16 cellular contexts compared by ENCODE assay signal in genomic region chr17:81043319-81043724, GRCh38. TPM values are rescaled to one million over a fixed set of nuclear protein-coding genes. Genes with fewer than 3 reads are reported as not detected.
A peak's percentile ranks its signal among the peaks of the same experiment; 100 is the strongest.
DNase-seq lines count a peak whose midpoint lies in the region; ATAC-seq and TF ChIP-seq lines count a peak whose summit lies in the region.
"Had no signal": no experiment of that assay in that cellular context is flagged by ENCODE, and none has a peak within 500 bp of the region (broad histone marks: within the 10 kb centered on the region; RNA-seq: fewer than 3 reads in every experiment).

No MANE protein-coding gene starts in this region.

- no peak for DNase-seq in heart left ventricle
- no peak for DNase-seq in Right ventricle myocardium superior
- DNase-seq in foreskin keratinocyte, result no peak
- DNase-seq in osteocyte (ENCODE audit: extremely low spot score, unreplicated experiment), result no peak
- no peak for DNase-seq in vagina (ENCODE audit: extremely low spot score in 2 of 2)
- DNase-seq in LoVo (ENCODE audit: low spot score), result no peak
- no peak for DNase-seq in activated T-cell treated with anti-CD3 and anti-CD28 coated beads, Interleukin-2, amount 50 U/mL, for 1 hour
- DNase-seq: activated CD8-positive, alpha-beta T cell treated with anti-CD3 and anti-CD28 coated beads for 36 hours; activated effector memory CD4-positive, alpha-beta T cell treated with Interleukin-2 at 50 U/mL for 16 hours; CD4-positive, alpha-beta memory T cell; effector memory CD4-positive, alpha-beta T cell; head of caudate nucleus; Kasumi-1; NCI-H748 treated with DMSO at 0.1 percent for 48 hours; SJCRH30 had no signal

- H3K4me3 ChIP-seq in heart left ventricle (no peak overlapping the region), vagina (peak overlapping the region in 1 of 2 donors; percentile 15)
- H3K4me3 ChIP-seq: SJCRH30 had no signal

- TF ChIP-seq CTCF in heart left ventricle (IDR thresholded peaks at IDR 0.05), result no peak
- no peak for TF ChIP-seq CTCF in foreskin keratinocyte (conservative IDR thresholded peaks at IDR 0.05)
- no peak for TF ChIP-seq CTCF in osteocyte (IDR thresholded peaks at IDR 0.05)
- TF ChIP-seq CTCF in vagina (IDR thresholded peaks at IDR 0.05), result no peak

- ATAC-seq in heart left ventricle (peak in 1 of 4 donors; percentile 2), Right ventricle myocardium superior (ENCODE audit: poor library complexity) (no peak), foreskin keratinocyte (no peak)
- no peak for ATAC-seq in activated T-helper 17 cell treated with anti-CD3 and anti-CD28 coated beads, Interleukin-2, amount 50 U/mL, for 72 hours (replicated peaks)
- ATAC-seq: activated CD8-positive, alpha-beta T cell treated with anti-CD3 and anti-CD28 coated beads for 36 hours had no signal

- H3K27me3 ChIP-seq in heart left ventricle (no peaks in the 10 kb centered on the region), foreskin keratinocyte (no peaks in the 10 kb centered on the region), vagina (no peaks in the 10 kb centered on the region)
- H3K27me3 ChIP-seq: SJCRH30 had no signal

- H3K4me1 Mint-ChIP-seq in osteocyte (ENCODE audit: unreplicated experiment), result peaks cover 57% of the 10 kb centered on the region
- H3K4me1 Mint-ChIP-seq in activated T-helper 17 cell treated with anti-CD3 and anti-CD28 coated beads, Interleukin-2, amount 50 U/mL, for 72 hours, result no peaks in the 10 kb centered on the region

- no peaks in the 10 kb centered on the region for H3K27me3 Mint-ChIP-seq in osteocyte (ENCODE audit: unreplicated experiment)
- H3K27me3 Mint-ChIP-seq in activated T-helper 17 cell treated with anti-CD3 and anti-CD28 coated beads, Interleukin-2, amount 50 U/mL, for 72 hours, result no peaks in the 10 kb centered on the region
- H3K27me3 Mint-ChIP-seq: activated CD8-positive, alpha-beta T cell treated with anti-CD3 and anti-CD28 coated beads for 36 hours; CD4-positive, alpha-beta memory T cell had no signal

- no peaks in the 10 kb centered on the region for H3K36me3 ChIP-seq in heart left ventricle
- H3K36me3 ChIP-seq in vagina, result no peaks in the 10 kb centered on the region
- H3K36me3 ChIP-seq: SJCRH30 had no signal

- peaks cover 14 to 85% (median 55%) of the 10 kb centered on the region in 12 donors for H3K4me1 ChIP-seq in heart left ventricle
- H3K4me1 ChIP-seq in foreskin keratinocyte, result peaks cover 33% of the 10 kb centered on the region
- peaks cover 82% of the 10 kb centered on the region for H3K4me1 ChIP-seq in vagina

- no peaks in the 10 kb centered on the region for H3K9me3 Mint-ChIP-seq in osteocyte (ENCODE audit: unreplicated experiment)
- no peaks in the 10 kb centered on the region for H3K9me3 Mint-ChIP-seq in activated T-helper 17 cell treated with anti-CD3 and anti-CD28 coated beads, Interleukin-2, amount 50 U/mL, for 72 hours
- H3K9me3 Mint-ChIP-seq: activated CD8-positive, alpha-beta T cell treated with anti-CD3 and anti-CD28 coated beads for 36 hours; CD4-positive, alpha-beta memory T cell had no signal

- H3K4me3 Mint-ChIP-seq in osteocyte (ENCODE audit: unreplicated experiment), result peak overlapping the region; percentile 61
- H3K4me3 Mint-ChIP-seq in activated T-helper 17 cell treated with anti-CD3 and anti-CD28 coated beads, Interleukin-2, amount 50 U/mL, for 72 hours, result no peak overlapping the region
- H3K4me3 Mint-ChIP-seq: activated CD8-positive, alpha-beta T cell treated with anti-CD3 and anti-CD28 coated beads for 36 hours; CD4-positive, alpha-beta memory T cell had no signal

- no peaks in the 10 kb centered on the region for H3K36me3 Mint-ChIP-seq in osteocyte (ENCODE audit: unreplicated experiment)
- no peaks in the 10 kb centered on the region for H3K36me3 Mint-ChIP-seq in activated T-helper 17 cell treated with anti-CD3 and anti-CD28 coated beads, Interleukin-2, amount 50 U/mL, for 72 hours (ENCODE audit: low read depth)
- H3K36me3 Mint-ChIP-seq: CD4-positive, alpha-beta memory T cell had no signal

- H3K27ac Mint-ChIP-seq in osteocyte (ENCODE audit: unreplicated experiment), result peak overlapping the region; percentile 96
- H3K27ac Mint-ChIP-seq in activated T-helper 17 cell treated with anti-CD3 and anti-CD28 coated beads, Interleukin-2, amount 50 U/mL, for 72 hours, result no peak overlapping the region
- H3K27ac Mint-ChIP-seq: activated CD8-positive, alpha-beta T cell treated with anti-CD3 and anti-CD28 coated beads for 36 hours had no signal

- TF ChIP-seq POLR2A in heart left ventricle (IDR thresholded peaks at IDR 0.05), result no peak
- no peak for TF ChIP-seq POLR2A in vagina (IDR thresholded peaks at IDR 0.05)

- intact Hi-C loops in heart left ventricle (cut with DNase I) (no loop called here), Right ventricle myocardium superior (cut with DNase I) (no loop called here), vagina (cut with DNase I) (no loop called here)

- WGBS in heart left ventricle, 4 donors, result 76 to 80% (median 78%) methylated on average over 14 to 19 of the region's 19 CpGs

- no peaks in the 10 kb centered on the region for H3K9me3 ChIP-seq in heart left ventricle
- H3K9me3 ChIP-seq in vagina, result no peaks in the 10 kb centered on the region
- H3K9me3 ChIP-seq: SJCRH30 had no signal

- H3K27ac ChIP-seq in heart left ventricle (peak overlapping the region; percentile 55 to 86 (median 70)), foreskin keratinocyte (peak overlapping the region; percentile 17), vagina (peak overlapping the region; percentile 67)
- H3K27ac ChIP-seq: SJCRH30 had no signal

RNA-seq across cellular contexts. Expression of gene BAIAP2, which starts 8.4 kb away (rescaled TPM):
- total RNA-seq in heart left ventricle (10 to 100 TPM in 8 of 9 donors, 1 to 10 TPM in 1; 8.9 to 30.2 (median 18.8) TPM), Right ventricle myocardium superior (34.7 TPM), foreskin keratinocyte (104 and 106 TPM in 2 replicates), osteocyte (24.4 and 29.0 TPM in 2 replicates), vagina (113 TPM)
- polyA plus RNA-seq in heart left ventricle (10 to 100 TPM; 15.3 to 18.5 TPM), foreskin keratinocyte (117 and 118 TPM in 2 replicates)
- total RNA-seq in activated T-helper 17 cell treated with anti-CD3 and anti-CD28 coated beads, Interleukin-2, amount 50 U/mL, for 72 hours, result 1 to 10 TPM; 4.6 to 4.8 TPM

RNA-seq across cellular contexts. Expression of gene CHMP6, which starts 51.7 kb away (rescaled TPM):
- total RNA-seq in heart left ventricle, result 10 to 100 TPM; 17.9 to 25.9 (median 19.4) TPM
- polyA plus RNA-seq in heart left ventricle, result 10 to 100 TPM; 24.4 to 35.5 TPM
- 13.6 TPM for total RNA-seq in Right ventricle myocardium superior
- 26.1 and 27.1 TPM in 2 replicates for total RNA-seq in foreskin keratinocyte
- polyA plus RNA-seq in foreskin keratinocyte, result 41.1 and 43.9 TPM in 2 replicates
- total RNA-seq in osteocyte, result 31.1 and 35.9 TPM in 2 replicates
- total RNA-seq in vagina, result 31.7 TPM
- total RNA-seq in activated T-helper 17 cell treated with anti-CD3 and anti-CD28 coated beads, Interleukin-2, amount 50 U/mL, for 72 hours, result 10 to 100 TPM; 17.2 to 19.8 TPM

Comparison
In these comparisons a context has a peak if more than half of its experiments do, and no peak if none do; other contexts are left out.
1. H3K27ac ChIP-seq: peak in every context shown above with its lines; median percentile 70 in heart left ventricle; 67 in vagina; 17 in foreskin keratinocyte.